8 cellular contexts compared by ENCODE assay signal in genomic region chr2:12379143-12379542, GRCh38.
"Had no signal": no experiment of that assay in that cellular context is flagged by ENCODE, and none has a peak within 500 bp of the region (broad histone marks: within the 10 kb centered on the region; RNA-seq: fewer than 3 reads in every experiment).

No MANE protein-coding gene starts in this region.

- H3K27ac ChIP-seq: HL-60 had no signal

- H3K36me3 ChIP-seq: HAP-1 had no signal

- H3K4me3 ChIP-seq: HAP-1 had no signal

- H3K4me3 Mint-ChIP-seq: HFFc6, IgD-negative memory B cell had no signal

- H3K27me3 Mint-ChIP-seq: IgD-negative memory B cell had no signal

- H3K9me3 ChIP-seq: HAP-1 had no signal

- H3K4me1 ChIP-seq: HAP-1 had no signal

- H3K9me3 Mint-ChIP-seq: HFFc6, IgD-negative memory B cell had no signal

- DNase-seq: GOT3, H7, HFFc6 had no signal

- H3K27ac Mint-ChIP-seq: HFFc6, IgD-negative memory B cell had no signal

- ATAC-seq: HCT116, HepG2 had no signal
